In the genomic region with DNA sequence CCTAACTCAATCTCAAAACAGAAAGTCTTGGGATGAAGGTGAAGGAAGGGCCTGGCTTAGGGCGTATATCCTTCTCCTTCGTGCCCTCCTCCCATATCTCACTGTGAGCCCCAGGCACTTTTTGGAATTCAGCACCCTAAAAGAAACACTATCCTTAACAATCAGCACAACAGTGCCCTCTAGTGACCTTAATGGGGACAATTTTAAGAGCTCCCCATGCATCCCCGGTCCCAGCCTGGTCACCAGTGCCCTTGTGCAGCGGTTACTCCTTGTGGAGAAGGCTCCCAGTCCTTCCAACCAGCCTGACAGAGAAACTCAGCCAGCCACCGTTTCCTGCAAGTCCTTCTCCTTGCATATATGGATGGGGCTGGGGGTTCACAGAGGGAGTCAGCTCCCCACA, we compare ENCODE assay signal across 8 cellular contexts. TPM values are rescaled to one million over a fixed set of nuclear protein-coding genes. Genes with fewer than 3 reads are reported as not detected.
DNase-seq lines count a peak whose midpoint lies in the region; ATAC-seq, FAIRE-seq and TF ChIP-seq lines count a peak whose summit lies in the region.

No MANE protein-coding gene starts in this region.

- H3K9me3 Mint-ChIP-seq in activated naive CD4-positive, alpha-beta T cell treated with anti-CD3 and anti-CD28 coated beads, Interleukin-2, amount 10 ng/mL, durations not matched to agents 7 days and 5 days: no peaks in the 10 kb centered on the region
- no peaks in the 10 kb centered on the region for H3K9me3 Mint-ChIP-seq in activated T-helper 2 cell treated with anti-CD3 and anti-CD28 coated beads, Interferon-gamma antibody, Interleukin-2, Interleukin-4, amounts not matched to agents 10 μg/mL and 5 μg/mL and 100 μg/mL, durations not matched to agents 14 hours and 24 hours and 36 hours

- peak; percentile 72 for DNase-seq in AG20443 (ENCODE audit: low spot score)
- peak; percentile 68 to 71 for DNase-seq in NCI-H2081 (lab: John Stamatoyannopoulos, UW)
- DNase-seq in activated naive CD4-positive, alpha-beta T cell treated with anti-CD3 and anti-CD28 coated beads, Interleukin-2, amount 10 ng/mL, durations not matched to agents 7 days and 5 days: peak; percentile 32
- DNase-seq in iPS-NIHi7 (ENCODE audit: extremely low spot score): peak; percentile 89
- peak; percentile 19 for DNase-seq in urothelium cell line (ENCODE audit: low spot score)
- DNase-seq in activated T-helper 2 cell treated with anti-CD3 and anti-CD28 coated beads, Interferon-gamma antibody, Interleukin-2, Interleukin-4, amounts not matched to agents 10 μg/mL and 5 μg/mL and 100 μg/mL, durations not matched to agents 14 hours and 24 hours and 36 hours (ENCODE audit: low spot score): no peak

- no peak for FAIRE-seq in urothelium cell line (lab: Jason Lieb, UNC)

- ATAC-seq in HG02642 (IDR thresholded peaks at IDR 0.05; ENCODE audit: poor library complexity, unreplicated experiment): peak; percentile 65

- no peak overlapping the region for H3K27ac Mint-ChIP-seq in activated naive CD4-positive, alpha-beta T cell treated with anti-CD3 and anti-CD28 coated beads, Interleukin-2, amount 10 ng/mL, durations not matched to agents 7 days and 5 days
- no peak overlapping the region for H3K27ac Mint-ChIP-seq in activated T-helper 2 cell treated with anti-CD3 and anti-CD28 coated beads, Interferon-gamma antibody, Interleukin-2, Interleukin-4, amounts not matched to agents 10 μg/mL and 5 μg/mL and 100 μg/mL, durations not matched to agents 14 hours and 24 hours and 36 hours

- no peaks in the 10 kb centered on the region for H3K36me3 Mint-ChIP-seq in activated naive CD4-positive, alpha-beta T cell treated with anti-CD3 and anti-CD28 coated beads, Interleukin-2, amount 10 ng/mL, durations not matched to agents 7 days and 5 days
- no peaks in the 10 kb centered on the region for H3K36me3 Mint-ChIP-seq in activated T-helper 2 cell treated with anti-CD3 and anti-CD28 coated beads, Interferon-gamma antibody, Interleukin-2, Interleukin-4, amounts not matched to agents 10 μg/mL and 5 μg/mL and 100 μg/mL, durations not matched to agents 14 hours and 24 hours and 36 hours (ENCODE audit: low read depth)

- no peak overlapping the region for H3K4me3 Mint-ChIP-seq in activated naive CD4-positive, alpha-beta T cell treated with anti-CD3 and anti-CD28 coated beads, Interleukin-2, amount 10 ng/mL, durations not matched to agents 7 days and 5 days
- H3K4me3 Mint-ChIP-seq in activated T-helper 2 cell treated with anti-CD3 and anti-CD28 coated beads, Interferon-gamma antibody, Interleukin-2, Interleukin-4, amounts not matched to agents 10 μg/mL and 5 μg/mL and 100 μg/mL, durations not matched to agents 14 hours and 24 hours and 36 hours (ENCODE audit: low read depth): no peak overlapping the region

- peak; percentile 51; the same call in 2 of the 3 replicates for TF ChIP-seq CTCF in GM12872 (IDR thresholded peaks at IDR 0.05; ENCODE audit: insufficient read depth, low read depth, low read length)

- peaks cover 13% of the 10 kb centered on the region for H3K27me3 Mint-ChIP-seq in activated naive CD4-positive, alpha-beta T cell treated with anti-CD3 and anti-CD28 coated beads, Interleukin-2, amount 10 ng/mL, durations not matched to agents 7 days and 5 days
- H3K27me3 Mint-ChIP-seq in activated T-helper 2 cell treated with anti-CD3 and anti-CD28 coated beads, Interferon-gamma antibody, Interleukin-2, Interleukin-4, amounts not matched to agents 10 μg/mL and 5 μg/mL and 100 μg/mL, durations not matched to agents 14 hours and 24 hours and 36 hours (ENCODE audit: low read depth): peaks cover 20% of the 10 kb centered on the region

- CTCF ChIA-PET in activated naive CD4-positive, alpha-beta T cell treated with anti-CD3 and anti-CD28 coated beads, Interleukin-2, amount 10 ng/mL, durations not matched to agents 7 days and 5 days (lab: Charles Lee): interaction anchor here (0.7 to 1.8 kb wide), 7 partner anchors 10 to 253 kb away, joined by 3 to 9 read pairs (median 4); no protein-coding TSS in a partner anchor

- H3K4me1 Mint-ChIP-seq in activated naive CD4-positive, alpha-beta T cell treated with anti-CD3 and anti-CD28 coated beads, Interleukin-2, amount 10 ng/mL, durations not matched to agents 7 days and 5 days: peaks cover 17% of the 10 kb centered on the region
- H3K4me1 Mint-ChIP-seq in activated T-helper 2 cell treated with anti-CD3 and anti-CD28 coated beads, Interferon-gamma antibody, Interleukin-2, Interleukin-4, amounts not matched to agents 10 μg/mL and 5 μg/mL and 100 μg/mL, durations not matched to agents 14 hours and 24 hours and 36 hours (ENCODE audit: low read depth): peaks cover 14% of the 10 kb centered on the region

- intact Hi-C loops in activated T-helper 2 cell treated with anti-CD3 and anti-CD28 coated beads, Interferon-gamma antibody, Interleukin-2, Interleukin-4, amounts not matched to agents 10 μg/mL and 5 μg/mL and 100 μg/mL, durations not matched to agents 14 hours and 24 hours and 36 hours (cut with micrococcal nuclease): loop anchor here (5.0 kb wide), 1 partner anchor 108 kb away; no protein-coding TSS in a partner anchor

RNA-seq across cellular contexts. Expression of gene PAK3, which starts 4.2 kb away (rescaled TPM):
- total RNA-seq in activated T-helper 2 cell treated with anti-CD3 and anti-CD28 coated beads, Interferon-gamma antibody, Interleukin-2, Interleukin-4, amounts not matched to agents 10 μg/mL and 5 μg/mL and 100 μg/mL, durations not matched to agents 14 hours and 24 hours and 36 hours: 0.25 and 0.51 TPM in 2 replicates
